In the genomic region with DNA sequence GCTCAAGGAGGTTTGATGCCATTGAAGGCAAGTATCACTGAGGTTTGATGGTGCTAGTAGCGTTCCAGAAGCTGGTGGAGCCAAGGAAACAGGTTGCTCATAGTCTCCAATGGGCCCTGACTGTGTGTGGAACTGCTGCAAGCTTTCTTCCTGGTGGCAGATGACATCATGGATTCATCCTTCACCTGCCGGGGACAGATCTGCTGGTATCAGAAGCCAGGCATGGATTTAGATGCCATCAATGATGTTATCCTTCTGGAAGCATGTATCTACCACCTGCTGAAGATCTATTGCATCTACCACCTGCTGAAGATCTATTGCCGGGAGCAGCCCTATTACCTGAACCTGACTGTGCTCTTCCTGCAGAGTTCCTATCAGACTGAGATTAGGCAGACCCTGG, we compare ENCODE assay signal across 38 cellular contexts.
"Had no signal": no experiment of that assay in that cellular context is flagged by ENCODE, and none has a peak within 500 bp of the region (broad histone marks: within the 10 kb centered on the region; RNA-seq: fewer than 3 reads in every experiment).

No MANE protein-coding gene starts in this region.

- H3K4me1 Mint-ChIP-seq: activated naive CD4-positive, alpha-beta T cell treated with anti-CD3 and anti-CD28 coated beads, Interleukin-2, amount 10 ng/mL, durations not matched to agents 7 days and 5 days; activated naive CD4-positive, alpha-beta T cell treated with anti-CD3 and anti-CD28 coated beads, Interleukin-2, amount 50 U/mL, for 24 hours; activated naive CD8-positive, alpha-beta T cell treated with anti-CD3 and anti-CD28 coated beads for 36 hours; activated naive CD8-positive, alpha-beta T cell treated with anti-CD3 and anti-CD28 coated beads, Interleukin-2, amount 10 ng/mL, durations not matched to agents 7 days and 5 days; activated naive CD8-positive, alpha-beta T cell treated with anti-CD3 and anti-CD28 coated beads, Interleukin-2, amount 50 U/mL, for 24 hours; activated T-helper 17 cell treated with anti-CD3 and anti-CD28 coated beads, Interleukin-2, amount 50 U/mL, for 72 hours; brain; central memory CD8-positive, alpha-beta T cell had no signal

- H3K4me1 ChIP-seq: adrenal gland, ascending aorta, body of pancreas, breast epithelium had no signal

- H3K9me3 Mint-ChIP-seq: activated naive CD8-positive, alpha-beta T cell treated with anti-CD3 and anti-CD28 coated beads for 36 hours; activated T-helper 1 cell treated with anti-CD3 and anti-CD28 coated beads, Interleukin-12 subunit alpha, Interleukin-12 subunit beta, Interleukin-2, Interleukin-4 antibody, amounts not matched to agents 30 ng/mL and 10 ng/mL and 1 ng/mL, durations not matched to agents 14 hours and 24 hours and 36 hours had no signal

- DNase-seq: activated effector memory CD4-positive, alpha-beta T cell treated with anti-CD3 and anti-CD28 coated beads, Interleukin-2, amount 50 U/mL, for 16 hours; activated effector memory CD4-positive, alpha-beta T cell treated with Interleukin-2 at 50 U/mL for 16 hours; activated gamma-delta T cell; activated gamma-delta T cell treated with Interleukin-2 at 50 U/mL for 16 hours; activated naive CD4-positive, alpha-beta T cell; activated naive CD4-positive, alpha-beta T cell treated with anti-CD3 and anti-CD28 coated beads for 36 hours; activated naive CD4-positive, alpha-beta T cell treated with anti-CD3 and anti-CD28 coated beads, Interleukin-2, amount 10 ng/mL, durations not matched to agents 7 days and 5 days; activated naive CD4-positive, alpha-beta T cell treated with anti-CD3 and anti-CD28 coated beads, Interleukin-2, amount 50 U/mL, for 16 hours; activated naive CD4-positive, alpha-beta T cell treated with Interleukin-2 at 50 U/mL for 16 hours; activated naive CD8-positive, alpha-beta T cell treated with anti-CD3 and anti-CD28 coated beads for 36 hours; activated naive CD8-positive, alpha-beta T cell treated with anti-CD3 and anti-CD28 coated beads, Interleukin-2, amount 10 ng/mL, durations not matched to agents 7 days and 5 days; activated naive CD8-positive, alpha-beta T cell treated with anti-CD3 and anti-CD28 coated beads, Interleukin-2, amount 50 U/mL, for 24 hours; activated T-cell treated with anti-CD3 and anti-CD28 coated beads, Interleukin-2, amount 50 U/mL, for 1 hour; activated T-cell treated with anti-CD3 and anti-CD28 coated beads, Interleukin-2, amount 50 U/mL, for 24 hours; activated T-cell treated with anti-CD3 and anti-CD28 coated beads, Interleukin-2, amount 50 U/mL, for 4 hours; activated T-cell treated with anti-CD3 and anti-CD28 coated beads, Interleukin-2, amount 50 U/mL, for 48 hours; activated T-cell treated with anti-CD3 and anti-CD28 coated beads, Interleukin-2, amount 50 U/mL, for 72 hours; adrenal gland; amniotic stem cell; amygdala; anterior cingulate cortex; aorta; body of pancreas; brain microvascular endothelial cell; caudate nucleus; central memory CD4-positive, alpha-beta T cell; cerebellar nuclear complex had no signal

- H3K4me3 Mint-ChIP-seq: activated naive CD4-positive, alpha-beta T cell treated with anti-CD3 and anti-CD28 coated beads for 36 hours; activated naive CD4-positive, alpha-beta T cell treated with anti-CD3 and anti-CD28 coated beads, Interleukin-2, amount 10 ng/mL, durations not matched to agents 7 days and 5 days; activated naive CD4-positive, alpha-beta T cell treated with anti-CD3 and anti-CD28 coated beads, Interleukin-2, amount 50 U/mL, for 24 hours; activated naive CD8-positive, alpha-beta T cell; activated naive CD8-positive, alpha-beta T cell treated with anti-CD3 and anti-CD28 coated beads for 36 hours; activated naive CD8-positive, alpha-beta T cell treated with anti-CD3 and anti-CD28 coated beads, Interleukin-2, amount 10 ng/mL, durations not matched to agents 7 days and 5 days; activated naive CD8-positive, alpha-beta T cell treated with anti-CD3 and anti-CD28 coated beads, Interleukin-2, amount 50 U/mL, for 24 hours; activated T-cell treated with anti-CD3 and anti-CD28 coated beads, Interleukin-2, amount 50 U/mL, for 24 hours; activated T-cell treated with anti-CD3 and anti-CD28 coated beads, Interleukin-2, amount 50 U/mL, for 4 hours; activated T-cell treated with anti-CD3 and anti-CD28 coated beads, Interleukin-2, amount 50 U/mL, for 72 hours; activated T-helper 1 cell treated with anti-CD3 and anti-CD28 coated beads, Interleukin-12 subunit alpha, Interleukin-12 subunit beta, Interleukin-2, Interleukin-4 antibody, amounts not matched to agents 30 ng/mL and 10 ng/mL and 1 ng/mL, durations not matched to agents 14 hours and 24 hours and 36 hours; activated T-helper 17 cell treated with anti-CD3 and anti-CD28 coated beads, Interleukin-2, amount 50 U/mL, for 72 hours; brain; central memory CD8-positive, alpha-beta T cell had no signal

- H3K27me3 Mint-ChIP-seq: activated naive CD4-positive, alpha-beta T cell treated with anti-CD3 and anti-CD28 coated beads, Interleukin-2, amount 10 ng/mL, durations not matched to agents 7 days and 5 days; activated naive CD4-positive, alpha-beta T cell treated with anti-CD3 and anti-CD28 coated beads, Interleukin-2, amount 50 U/mL, for 24 hours; activated naive CD8-positive, alpha-beta T cell; activated naive CD8-positive, alpha-beta T cell treated with anti-CD3 and anti-CD28 coated beads for 36 hours; activated naive CD8-positive, alpha-beta T cell treated with anti-CD3 and anti-CD28 coated beads, Interleukin-2, amount 10 ng/mL, durations not matched to agents 7 days and 5 days; activated naive CD8-positive, alpha-beta T cell treated with anti-CD3 and anti-CD28 coated beads, Interleukin-2, amount 50 U/mL, for 24 hours; activated T-cell treated with anti-CD3 and anti-CD28 coated beads, Interleukin-2, amount 50 U/mL, for 24 hours; activated T-helper 17 cell treated with anti-CD3 and anti-CD28 coated beads, Interleukin-2, amount 50 U/mL, for 72 hours; central memory CD8-positive, alpha-beta T cell had no signal

- H3K27ac ChIP-seq: adrenal gland, ascending aorta, body of pancreas, brain microvascular endothelial cell, breast epithelium, cardiac muscle cell had no signal

- H3K9me3 ChIP-seq: adrenal gland, ascending aorta, body of pancreas had no signal

- H3K4me3 ChIP-seq: adrenal gland, ascending aorta, body of pancreas, breast epithelium, cardiac muscle cell had no signal

- H3K27me3 ChIP-seq: adrenal gland, ascending aorta, body of pancreas, brain microvascular endothelial cell, breast epithelium, cardiac muscle cell had no signal

- H3K36me3 Mint-ChIP-seq: activated naive CD4-positive, alpha-beta T cell treated with anti-CD3 and anti-CD28 coated beads, Interleukin-2, amount 10 ng/mL, durations not matched to agents 7 days and 5 days; activated naive CD4-positive, alpha-beta T cell treated with anti-CD3 and anti-CD28 coated beads, Interleukin-2, amount 50 U/mL, for 24 hours; activated naive CD4-positive, alpha-beta T cell treated with anti-CD3 and anti-CD28 coated beads, Interleukin-2, amount 50 U/mL, for 72 hours; activated naive CD8-positive, alpha-beta T cell; activated naive CD8-positive, alpha-beta T cell treated with anti-CD3 and anti-CD28 coated beads for 36 hours; activated naive CD8-positive, alpha-beta T cell treated with anti-CD3 and anti-CD28 coated beads, Interleukin-2, amount 10 ng/mL, durations not matched to agents 7 days and 5 days; brain had no signal

- H3K27ac Mint-ChIP-seq: activated naive CD4-positive, alpha-beta T cell treated with anti-CD3 and anti-CD28 coated beads for 36 hours; activated naive CD4-positive, alpha-beta T cell treated with anti-CD3 and anti-CD28 coated beads, Interleukin-2, amount 10 ng/mL, durations not matched to agents 7 days and 5 days; activated naive CD4-positive, alpha-beta T cell treated with anti-CD3 and anti-CD28 coated beads, Interleukin-2, amount 50 U/mL, for 24 hours; activated naive CD4-positive, alpha-beta T cell treated with anti-CD3 and anti-CD28 coated beads, Interleukin-2, amount 50 U/mL, for 72 hours; activated naive CD8-positive, alpha-beta T cell; activated naive CD8-positive, alpha-beta T cell treated with anti-CD3 and anti-CD28 coated beads for 36 hours; activated naive CD8-positive, alpha-beta T cell treated with anti-CD3 and anti-CD28 coated beads, Interleukin-2, amount 10 ng/mL, durations not matched to agents 7 days and 5 days; activated naive CD8-positive, alpha-beta T cell treated with anti-CD3 and anti-CD28 coated beads, Interleukin-2, amount 50 U/mL, for 24 hours; activated T-cell treated with anti-CD3 and anti-CD28 coated beads, Interleukin-2, amount 50 U/mL, for 24 hours; activated T-cell treated with anti-CD3 and anti-CD28 coated beads, Interleukin-2, amount 50 U/mL, for 72 hours; activated T-helper 1 cell treated with anti-CD3 and anti-CD28 coated beads, Interleukin-12 subunit alpha, Interleukin-12 subunit beta, Interleukin-2, Interleukin-4 antibody, amounts not matched to agents 30 ng/mL and 10 ng/mL and 1 ng/mL, durations not matched to agents 14 hours and 24 hours and 36 hours; activated T-helper 17 cell treated with anti-CD3 and anti-CD28 coated beads, Interleukin-2, amount 50 U/mL, for 72 hours; activated T-helper 2 cell treated with anti-CD3 and anti-CD28 coated beads, Interferon-gamma antibody, Interleukin-2, Interleukin-4, amounts not matched to agents 10 μg/mL and 5 μg/mL and 100 μg/mL, durations not matched to agents 14 hours and 24 hours and 36 hours; brain had no signal

- H3K36me3 ChIP-seq: adrenal gland, ascending aorta, brain microvascular endothelial cell, breast epithelium, cardiac muscle cell had no signal
